8 cellular contexts compared by ENCODE assay signal in the genomic region with DNA sequence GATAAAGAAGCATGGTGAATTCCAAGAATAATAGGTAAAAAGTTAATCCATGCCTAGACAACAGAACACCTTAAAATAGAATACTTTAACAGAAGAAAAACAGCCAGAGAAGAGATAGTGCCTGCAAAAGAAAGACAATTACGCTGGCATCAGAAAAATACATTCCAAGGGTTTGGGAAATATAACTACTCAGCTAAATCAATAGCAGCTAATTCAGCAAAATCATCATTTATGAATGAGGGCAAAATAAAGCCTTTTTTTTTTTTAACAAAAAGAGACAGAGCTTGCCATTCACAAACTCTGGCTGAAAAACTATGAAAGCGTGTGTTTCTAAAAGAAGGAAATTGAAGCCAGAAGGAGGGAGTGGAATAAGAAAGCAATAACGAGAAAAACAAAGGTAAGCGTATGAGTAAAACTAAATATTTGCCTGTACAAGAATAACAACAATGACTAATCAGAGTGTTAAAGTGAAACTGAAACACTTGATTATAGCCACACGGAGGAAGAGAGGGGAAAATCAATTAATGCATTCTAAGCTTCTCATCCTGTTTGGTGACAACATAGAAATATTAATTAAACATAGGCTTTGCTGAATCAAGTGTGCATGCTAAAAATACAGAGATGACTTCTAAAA.
DNase-seq lines count a peak whose midpoint lies in the region; ATAC-seq and TF ChIP-seq lines count a peak whose summit lies in the region.

No MANE protein-coding gene starts in this region.

- H3F3A ChIP-seq in MM.1S (ENCODE audit: insufficient read depth, low read length): no peaks in the 10 kb centered on the region; the same call in 1 of the 2 replicates

- H4K20me1 ChIP-seq in MM.1S (ENCODE audit: insufficient read depth, low read length): no peaks in the 10 kb centered on the region

- no peaks in the 10 kb centered on the region for H3K27me3 ChIP-seq in MM.1S (replicated peaks; ENCODE audit: insufficient read depth, low read length)

- H3K4me2 ChIP-seq in MM.1S (ENCODE audit: low read depth, low read length): peak overlapping the region; percentile 74

- no peak for TF ChIP-seq CTCF in MM.1S (IDR thresholded peaks at IDR 0.05; ENCODE audit: low read length)
- no peak for TF ChIP-seq CTCF in fibroblast of villous mesenchyme (IDR thresholded peaks at IDR 0.05; ENCODE audit: insufficient read depth, low read depth, low read length)

- peak overlapping the region; percentile 53; the same call in 1 of the 2 replicates for H3K27ac ChIP-seq in MM.1S (ENCODE audit: low read length)

- peak; percentile 85 for ATAC-seq in GM21619 (IDR thresholded peaks at IDR 0.05; ENCODE audit: unreplicated experiment)

- peak; percentile 59 for DNase-seq in DMS53 treated with DMSO at 0.1 percent for 48 hours (lab: John Stamatoyannopoulos, UW; ENCODE audit: unreplicated experiment)
- peak; percentile 62 for DNase-seq in MM.1S
- peak; percentile 37 for DNase-seq in fibroblast of villous mesenchyme (ENCODE audit: low read depth)
- DNase-seq in occipital lobe (lab: John Stamatoyannopoulos, UW): no peak
- DNase-seq in SW 1271 (lab: John Stamatoyannopoulos, UW): no peak
- no peak for DNase-seq in superior temporal gyrus (ENCODE audit: extremely low spot score)
- DNase-seq in SIG-M5 treated with dmso at 0.1 percent for 504 hours (lab: John Stamatoyannopoulos, UW; ENCODE audit: unreplicated experiment): no peak

- no peaks in the 10 kb centered on the region for H3K79me2 ChIP-seq in MM.1S (ENCODE audit: low read length)

- no peaks in the 10 kb centered on the region for H3K36me3 ChIP-seq in MM.1S (replicated peaks; ENCODE audit: insufficient read depth, low read length)

- peak overlapping the region; percentile 52 for H3K9ac ChIP-seq in MM.1S (ENCODE audit: low read length)

- H3K9me2 ChIP-seq in MM.1S (replicated peaks; ENCODE audit: insufficient read depth, low read length): no peaks in the 10 kb centered on the region

- H3K4me3 ChIP-seq in MM.1S (ENCODE audit: low read length) (peak overlapping the region; percentile 60), fibroblast of villous mesenchyme (ENCODE audit: low read depth, low read length) (peak overlapping the region; percentile 37)

- H2AFZ ChIP-seq in MM.1S (ENCODE audit: low read length): peak overlapping the region; percentile 85

- no peaks in the 10 kb centered on the region for H3K9me3 ChIP-seq in MM.1S (replicated peaks; ENCODE audit: insufficient read depth, low read length)

- H3K4me1 ChIP-seq in MM.1S (ENCODE audit: low read length): peaks cover 21% of the 10 kb centered on the region

Comparison
In these comparisons a context has a peak if more than half of its experiments do, and no peak if none do; other contexts are left out.
1. DNase-seq: peak in DMS53 treated with DMSO at 0.1 percent for 48 hours (single experiment), MM.1S (single experiment) and fibroblast of villous mesenchyme (single experiment); none in occipital lobe (single experiment), SW 1271 (0 of 2), superior temporal gyrus (single experiment) and SIG-M5 treated with dmso at 0.1 percent for 504 hours (single experiment).